In the genomic region with DNA sequence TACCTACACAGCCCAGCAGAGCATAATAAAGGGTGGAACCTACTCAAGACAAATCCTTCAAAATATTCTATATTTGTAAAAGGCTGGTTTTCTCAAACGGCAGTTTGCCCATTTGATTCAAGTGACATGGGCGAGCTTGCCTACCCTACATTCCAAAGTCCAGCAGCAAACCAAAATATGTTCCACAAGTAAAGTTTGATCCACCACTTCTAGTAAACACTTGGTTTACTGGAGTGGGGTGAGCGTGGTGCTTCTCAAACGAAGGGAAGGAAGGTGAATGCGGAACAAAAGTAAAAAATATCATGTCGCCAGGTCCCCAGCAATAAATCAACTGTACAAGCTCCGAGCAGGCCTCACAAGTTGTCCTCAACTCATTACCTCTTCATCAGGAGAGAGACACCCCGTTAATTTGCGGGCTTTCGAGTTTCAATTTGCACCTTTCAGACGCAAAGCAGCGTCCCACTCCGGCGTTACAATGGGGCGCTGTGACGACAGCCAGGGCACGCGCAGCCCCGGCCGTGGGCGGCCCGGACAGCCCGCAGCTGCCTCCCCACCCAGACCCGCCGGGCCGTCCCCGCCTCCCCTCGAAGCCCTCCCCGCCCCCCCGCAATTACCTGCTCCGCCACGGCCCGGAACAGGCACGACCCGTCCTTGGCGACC, we compare ENCODE assay signal across 8 cellular contexts. TPM values are rescaled to one million over a fixed set of nuclear protein-coding genes. Genes with fewer than 3 reads are reported as not detected.
DNase-seq lines count a peak whose midpoint lies in the region; ATAC-seq and TF ChIP-seq lines count a peak whose summit lies in the region.

No MANE protein-coding gene starts in this region.

- POLR2A ChIA-PET in AG04449 (lab: Yijun Ruan, JAX) = no interaction called here

- peak overlapping the region; percentile 77 for H3K4me3 ChIP-seq in AG04449 (ENCODE audit: low read depth, low read length)
- peak overlapping the region; percentile 67 to 95 (median 83) for H3K4me3 ChIP-seq in Peyer's patch
- H3K4me3 ChIP-seq in fibroblast of villous mesenchyme (ENCODE audit: low read depth, low read length) = peak overlapping the region; percentile 69
- peak overlapping the region; percentile 99 for H3K4me3 ChIP-seq in neural progenitor cell

- H3F3A ChIP-seq in neural progenitor cell (ENCODE audit: low read depth) = peaks cover 8% of the 10 kb centered on the region

- H3K4me2 ChIP-seq in neural progenitor cell = peak overlapping the region; percentile 94

- H3K27me3 Mint-ChIP-seq in neural progenitor cell (ENCODE audit: insufficient read depth, low read depth) = no peaks in the 10 kb centered on the region

- H3K27ac ChIP-seq in Peyer's patch (peak overlapping the region; percentile 95 to 99 (median 96)), neural progenitor cell (no peak overlapping the region)

- peak in 1 of 2 donors; percentile 56 for TF ChIP-seq POLR2A in Peyer's patch (IDR thresholded peaks at IDR 0.05)

- peak overlapping the region; percentile 22 for H3K9ac ChIP-seq in neural progenitor cell

- CTCF ChIA-PET in AG04449 (lab: Yijun Ruan, JAX) = interaction anchor here (0.8 to 2.6 kb wide), 6 partner anchors 10 to 439 kb away, joined by 3 to 19 read pairs (median 6); partner anchors contain the start of gene MMAA

- DNase-seq in AG04449 (ENCODE audit: low read depth, low spot score) (no peak), Peyer's patch (peak; percentile 79 to 92 (median 85)), fibroblast of villous mesenchyme (ENCODE audit: low read depth) (peak; percentile 58), neural progenitor cell (ENCODE audit: low spot score) (peak; percentile 66), stromal cell of bone marrow (ENCODE audit: low read depth) (peak; percentile 27)
- DNase-seq in activated effector memory CD4-positive, alpha-beta T cell treated with Interleukin-2 at 50 U/mL for 16 hours = peak; percentile 63

- peaks cover 55% of the 10 kb centered on the region for H3K79me2 ChIP-seq in neural progenitor cell (ENCODE audit: low read depth)

- H3K4me1 Mint-ChIP-seq in neural progenitor cell = peaks cover 24% of the 10 kb centered on the region

- H3K27me3 ChIP-seq in Peyer's patch (no peaks in the 10 kb centered on the region), neural progenitor cell (no peaks in the 10 kb centered on the region)

- H3K9me3 ChIP-seq in Peyer's patch (no peaks in the 10 kb centered on the region), neural progenitor cell (ENCODE audit: low read depth) (no peaks in the 10 kb centered on the region)

- peak; percentile 40 for ATAC-seq in GM18868 (IDR thresholded peaks at IDR 0.05; ENCODE audit: unreplicated experiment)
- peak; percentile 38 for ATAC-seq in HG03097 (IDR thresholded peaks at IDR 0.05; ENCODE audit: low FRiP score, unreplicated experiment)

- H4K20me1 ChIP-seq in neural progenitor cell (ENCODE audit: low read depth) = peaks cover 52% of the 10 kb centered on the region

- H3K9me3 Mint-ChIP-seq in neural progenitor cell = no peaks in the 10 kb centered on the region

- H3K36me3 ChIP-seq in Peyer's patch (no peaks in the 10 kb centered on the region), neural progenitor cell (no peaks in the 10 kb centered on the region)

- peak overlapping the region; percentile 98 for H3K4me3 Mint-ChIP-seq in neural progenitor cell

- H3K36me3 Mint-ChIP-seq in neural progenitor cell = peaks cover 8% of the 10 kb centered on the region

- H3K4me1 ChIP-seq in Peyer's patch (peaks cover 0 to 23% (median 3%) of the 10 kb centered on the region in 4 donors), neural progenitor cell (peaks cover 25% of the 10 kb centered on the region)

- peak overlapping the region; percentile 88 for H3K27ac Mint-ChIP-seq in neural progenitor cell

- no peak for TF ChIP-seq CTCF in AG04449 (IDR thresholded peaks at IDR 0.05; ENCODE audit: insufficient read depth, low read length, missing control alignments)
- TF ChIP-seq CTCF in Peyer's patch (IDR thresholded peaks at IDR 0.05) = no peak
- no peak for TF ChIP-seq CTCF in fibroblast of villous mesenchyme (IDR thresholded peaks at IDR 0.05; ENCODE audit: insufficient read depth, low read depth, low read length)
- no peak for TF ChIP-seq CTCF in neural progenitor cell (IDR thresholded peaks at IDR 0.05)

- no peak overlapping the region for H2AFZ ChIP-seq in neural progenitor cell (replicated peaks)

RNA-seq across cellular contexts. Expression of gene OTUD4, which starts 1.1 kb away (rescaled TPM):
- total RNA-seq in Peyer's patch (10 to 100 TPM; 19.1 to 68.5 (median 47.0) TPM), fibroblast of villous mesenchyme (25.4 and 33.2 TPM in 2 replicates), neural progenitor cell (ENCODE audit: low replicate concordance) (29.4 and 34.3 TPM in 2 replicates)
